ENCODE assay signal across 34 cellular contexts in genomic region chr7:31333301-31333700, GRCh38. TPM values are rescaled to one million over a fixed set of nuclear protein-coding genes. Genes with fewer than 3 reads are reported as not detected.
"Had no signal": no experiment of that assay in that cellular context is flagged by ENCODE, and none has a peak within 500 bp of the region (broad histone marks: within the 10 kb centered on the region; RNA-seq: fewer than 3 reads in every experiment).

No MANE protein-coding gene starts in this region.

- DNase-seq: cortex of kidney; effector memory CD8-positive, alpha-beta T cell; erythroblast; esophagus squamous epithelium; foreskin melanocyte; glutamatergic neuron; heart right ventricle; hippocampal formation; left cardiac atrium; left ventricle myocardium superior; lower lobe of right lung; naive B cell; stimulated activated CD4-positive, alpha-beta T cell treated with anti-CD3 and anti-CD28 coated beads, Interleukin-12 subunit alpha, Interleukin-12 subunit beta, amount 100 ng/mL, for 4 hours; stimulated activated CD4-positive, alpha-beta T cell treated with anti-CD3 and anti-CD28 coated beads, Interleukin-1b, Interleukin-23, amount 100 ng/mL, for 48 hours; stimulated activated CD4-positive, alpha-beta T cell treated with anti-CD3 and anti-CD28 coated beads, Interleukin-4, amount 100 ng/mL, for 1 hour; stimulated activated CD8-positive, alpha-beta memory T cell treated with anti-CD3 and anti-CD28 coated beads, Interleukin-4, amount 100 ng/mL, for 48 hours; stimulated activated naive CD4-positive, alpha-beta T cell; stimulated activated naive CD8-positive, alpha-beta T cell treated with anti-CD3 and anti-CD28 coated beads, Interleukin-15, amount 100 ng/mL, for 72 hours; transverse colon had no signal

- H3K4me3 ChIP-seq: esophagus squamous epithelium, heart right ventricle, lower lobe of right lung, prostate gland, right atrium auricular region, smooth muscle cell, suprapubic skin, transverse colon had no signal

- H3K36me3 ChIP-seq: esophagus squamous epithelium, heart right ventricle, lower lobe of right lung, neutrophil, prostate gland, right atrium auricular region, suprapubic skin, transverse colon had no signal

- FAIRE-seq: endometrium, islet of Langerhans had no signal

RNA-seq across cellular contexts. Expression of gene NEUROD6, which starts 7.2 kb away (rescaled TPM):
- total RNA-seq: dermis microvascular lymphatic vessel endothelial cell; esophagus squamous epithelium; heart right ventricle; kidney epithelial cell; left cardiac atrium; left ventricle myocardium superior; lower lobe of right lung; mononuclear cell; natural killer cell treated with Interleukin-12 subunit alpha and Interleukin-12 subunit beta and Interleukin-15 and Interleukin-18, amount 100 ng/mL, for 72 hours; neural crest cell; osteocyte; prostate gland; right atrium auricular region; sciatic nerve; smooth muscle cell; suprapubic skin; transverse colon; ureter had no signal
